In the genomic region with DNA sequence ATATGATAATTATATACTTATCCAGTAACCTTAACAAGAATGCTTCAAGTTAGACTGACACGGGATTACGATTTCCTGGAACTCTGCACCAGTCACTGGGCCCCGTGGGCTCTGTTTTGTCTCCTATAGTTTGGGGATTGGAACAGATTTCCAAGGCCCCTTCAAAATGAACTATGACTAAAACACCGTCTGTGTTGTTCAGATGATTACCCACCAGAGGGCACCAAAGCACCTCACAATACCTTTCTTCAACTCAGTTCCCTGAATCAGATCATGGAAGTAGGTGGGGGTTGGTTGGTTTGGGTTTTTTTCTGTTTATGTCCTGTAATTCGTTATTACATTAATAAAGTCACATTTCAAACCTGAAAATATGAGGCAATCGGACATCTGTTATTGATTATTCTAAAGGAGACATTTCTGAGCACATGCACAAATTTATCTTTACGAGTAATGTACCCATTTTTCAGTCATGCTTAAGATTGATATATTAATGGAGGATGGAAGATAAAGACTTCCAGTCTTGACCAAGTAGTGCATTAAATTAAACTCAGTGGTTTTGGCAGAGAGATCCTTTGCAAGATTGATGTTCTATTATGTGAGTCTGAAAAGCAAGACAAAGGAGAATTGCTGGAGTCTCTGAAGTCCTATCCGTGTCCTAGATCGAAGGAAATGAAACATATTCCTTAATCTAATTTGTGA, we compare ENCODE assay signal across 8 cellular contexts.
A peak's percentile ranks its signal among the peaks of the same experiment; 100 is the strongest.
DNase-seq lines count a peak whose midpoint lies in the region; ATAC-seq and TF ChIP-seq lines count a peak whose summit lies in the region.

No MANE protein-coding gene starts in this region.

- no peaks in the 10 kb centered on the region for H4K20me1 ChIP-seq in HCT116 (ENCODE audit: insufficient read depth)

- peak overlapping the region; percentile 62 for H2AFZ ChIP-seq in HCT116 (ENCODE audit: low read depth, low read length, poor library complexity, severe bottlenecking)

- no peak overlapping the region for H3K4me3 ChIP-seq in HCT116 (replicated peaks in 1 of 2; ENCODE audit: low read depth in 1 of 2, low read length in 2 of 2)
- H3K4me3 ChIP-seq in SJCRH30: no peak overlapping the region

- CTCF ChIA-PET in HCT116 (lab: Charles Lee): interaction anchor here (1.3 to 1.9 kb wide), 4 partner anchors 10 to 278 kb away, joined by 4 to 6 read pairs (median 5); no protein-coding TSS in a partner anchor

- H3K9ac ChIP-seq in HCT116 (ENCODE audit: low read length): no peak overlapping the region

- BruUV-seq in HCT116 (replicated peaks; lab: Mats Ljungman, UMichigan): no TSS peak

- H3K9me2 ChIP-seq in HCT116 (ENCODE audit: insufficient read depth): no peaks in the 10 kb centered on the region

- H3K27me3 ChIP-seq in HCT116 (ENCODE audit: insufficient read depth, low read length): no peaks in the 10 kb centered on the region
- no peaks in the 10 kb centered on the region for H3K27me3 ChIP-seq in SJCRH30

- peak; percentile 95 for ATAC-seq in HCT116
- ATAC-seq in HG03108 (IDR thresholded peaks at IDR 0.05; ENCODE audit: unreplicated experiment): no peak

- H3K36me3 ChIP-seq in HCT116 (ENCODE audit: control insufficient read depth in 1 of 2, insufficient read depth in 2 of 2, low read length in 2 of 2) (no peaks in the 10 kb centered on the region), SJCRH30 (no peaks in the 10 kb centered on the region)

- DNase-seq in GM03348 (ENCODE audit: low spot score) (peak; percentile 66), HCT116 (ENCODE audit: low read depth, low spot score) (peak; percentile 72), NAMALWA (ENCODE audit: low spot score) (peak; percentile 81), SJCRH30 (peak; percentile 64 to 89), glomerular visceral epithelial cell (ENCODE audit: extremely low spot score) (peak; percentile 77), pons (ENCODE audit: low spot score) (peak; percentile 80)
- DNase-seq in activated naive CD4-positive, alpha-beta T cell (lab: John Stamatoyannopoulos, UW): peak in 3 of 4 experiments; percentile 1 to 24 (median 6)

- no peak overlapping the region for H3K4me2 ChIP-seq in HCT116 (ENCODE audit: low read length)

- RAD21 ChIA-PET in HCT116 (lab: Charles Lee; ENCODE audit: low non-redundant PET in 1 of 2, low total read pairs in 2 of 2, uncharacterized antibody in 2 of 2, unreplicated experiment in 2 of 2): no interaction called here

- H3K27ac ChIP-seq in HCT116 (ENCODE audit: low read depth, low read length) (no peak overlapping the region), SJCRH30 (no peak overlapping the region)

- no peaks in the 10 kb centered on the region for H3K4me1 ChIP-seq in HCT116 (ENCODE audit: control insufficient read depth in 1 of 2, insufficient read depth in 2 of 2, low read length in 2 of 2)
- peaks cover 6% of the 10 kb centered on the region for H3K4me1 ChIP-seq in SJCRH30

- TF ChIP-seq RAD21 in HCT116 (IDR thresholded peaks at IDR 0.05; ENCODE audit: low read depth): peak; percentile 94

- TF ChIP-seq CTCF in HCT116 (IDR thresholded peaks at IDR 0.05 in 2 of 3, conservative IDR thresholded peaks at IDR 0.05 in 1 of 3; ENCODE audit: borderline replicate concordance in 1 of 3, insufficient read depth in 1 of 3, low read depth in 2 of 3, low read length in 2 of 3): peak; percentile 70 to 81 (median 79); a peak in 5 of 6 replicates

- POLR2A ChIA-PET in HCT116 (lab: Charles Lee): no interaction called here

- no peak for TF ChIP-seq POLR2A in HCT116 (IDR thresholded peaks at IDR 0.05; ENCODE audit: borderline replicate concordance, extremely low read depth, insufficient read depth, insufficient read length)

- intact Hi-C loops in HCT116 (cut with micrococcal nuclease): loop anchor here (1.0 to 10.0 kb wide), 5 partner anchors 213 to 965 kb away; no protein-coding TSS in a partner anchor

- no peaks in the 10 kb centered on the region for H3K9me3 ChIP-seq in HCT116 (ENCODE audit: control insufficient read depth in 1 of 2, insufficient read depth in 1 of 2, low read depth in 1 of 2, low read length in 2 of 2)
- H3K9me3 ChIP-seq in SJCRH30 (replicated peaks): no peaks in the 10 kb centered on the region

- no peaks in the 10 kb centered on the region for H3K79me2 ChIP-seq in HCT116 (ENCODE audit: insufficient read depth, low read length)

TF ChIP-seq in HCT116, 20 proteins besides CTCF, POLR2A, EP300 and RAD21:
- TF ChIP-seq YY1 (IDR thresholded peaks at IDR 0.05; ENCODE audit: extremely low read depth, insufficient replicate concordance, low read depth, low read length): peak; percentile 60
- TF ChIP-seq EGR1 (IDR thresholded peaks at IDR 0.05; ENCODE audit: low read depth): no peak

Comparison
In these comparisons a context has a peak if more than half of its experiments do, and no peak if none do; other contexts are left out.
1. DNase-seq: peak in every context shown above with its lines; median percentile 81 in NAMALWA; 80 in pons; 77 in glomerular visceral epithelial cell; 76 in SJCRH30; 72 in HCT116; 66 in GM03348; 6 in activated naive CD4-positive, alpha-beta T cell.